ENCODE assay signal across 11 cellular contexts in genomic region chr15:52180851-52181450, GRCh38. TPM values are rescaled to one million over a fixed set of nuclear protein-coding genes. Genes with fewer than 3 reads are reported as not detected.
A peak's percentile ranks its signal among the peaks of the same experiment; 100 is the strongest.
DNase-seq lines count a peak whose midpoint lies in the region; ATAC-seq lines count a peak whose summit lies in the region.
"Had no signal": no experiment of that assay in that cellular context is flagged by ENCODE, and none has a peak within 500 bp of the region (broad histone marks: within the 10 kb centered on the region; RNA-seq: fewer than 3 reads in every experiment).

No MANE protein-coding gene starts in this region.

- H3K36me3 ChIP-seq in stomach smooth muscle (ENCODE audit: control insufficient read depth in 2 of 2, insufficient read depth in 2 of 2, low read length in 2 of 2), result no peaks in the 10 kb centered on the region

- H3K36me3 Mint-ChIP-seq in activated CD8-positive, alpha-beta memory T cell treated with anti-CD3 and anti-CD28 coated beads, Interleukin-2, amount 10 ng/mL, durations not matched to agents 7 days and 5 days, result no peaks in the 10 kb centered on the region
- H3K36me3 Mint-ChIP-seq in activated T-helper 17 cell treated with anti-CD3 and anti-CD28 coated beads, Interleukin-2, amount 50 U/mL, for 72 hours (ENCODE audit: low read depth), result no peaks in the 10 kb centered on the region
- H3K36me3 Mint-ChIP-seq in immature natural killer cell, result no peaks in the 10 kb centered on the region

- no peak for ATAC-seq in activated CD8-positive, alpha-beta memory T cell treated with anti-CD3 and anti-CD28 coated beads, Interleukin-2, amount 10 ng/mL, durations not matched to agents 7 days and 5 days
- no peak for ATAC-seq in activated T-helper 17 cell treated with anti-CD3 and anti-CD28 coated beads, Interleukin-2, amount 50 U/mL, for 72 hours (replicated peaks)

- H3K27ac Mint-ChIP-seq in activated CD8-positive, alpha-beta memory T cell treated with anti-CD3 and anti-CD28 coated beads, Interleukin-2, amount 10 ng/mL, durations not matched to agents 7 days and 5 days, result peak overlapping the region; percentile 96
- H3K27ac Mint-ChIP-seq in activated T-helper 17 cell treated with anti-CD3 and anti-CD28 coated beads, Interleukin-2, amount 50 U/mL, for 72 hours, result peak overlapping the region; percentile 84
- H3K27ac Mint-ChIP-seq in immature natural killer cell, result peak overlapping the region; percentile 77 to 91 (median 89)

- H3K4me3 Mint-ChIP-seq in activated CD8-positive, alpha-beta memory T cell treated with anti-CD3 and anti-CD28 coated beads, Interleukin-2, amount 10 ng/mL, durations not matched to agents 7 days and 5 days, result peak overlapping the region; percentile 82
- H3K4me3 Mint-ChIP-seq in activated T-helper 17 cell treated with anti-CD3 and anti-CD28 coated beads, Interleukin-2, amount 50 U/mL, for 72 hours, result peak overlapping the region; percentile 89
- peak overlapping the region; percentile 83 to 88 (median 86) for H3K4me3 Mint-ChIP-seq in immature natural killer cell

- H3K4me3 ChIP-seq in stomach smooth muscle (ENCODE audit: low read length in 2 of 2), result peak overlapping the region; percentile 86

- CTCF ChIA-PET in activated CD8-positive, alpha-beta memory T cell treated with anti-CD3 and anti-CD28 coated beads, Interleukin-2, amount 10 ng/mL, durations not matched to agents 7 days and 5 days (lab: Charles Lee), result interaction anchor here (0.9 to 5.5 kb wide), 6 partner anchors 27 to 304 kb away, joined by 3 to 37 read pairs (median 6); partner anchors contain the start of gene LEO1

- no peaks in the 10 kb centered on the region for H3K9me3 ChIP-seq in stomach smooth muscle (ENCODE audit: control insufficient read depth in 2 of 2, low read length in 2 of 2)

- peaks cover 15% of the 10 kb centered on the region for H3K4me1 ChIP-seq in stomach smooth muscle (ENCODE audit: control insufficient read depth, insufficient read depth, low read length)

- H3K27me3 Mint-ChIP-seq in activated CD8-positive, alpha-beta memory T cell treated with anti-CD3 and anti-CD28 coated beads, Interleukin-2, amount 10 ng/mL, durations not matched to agents 7 days and 5 days, result no peaks in the 10 kb centered on the region
- H3K27me3 Mint-ChIP-seq in activated T-helper 17 cell treated with anti-CD3 and anti-CD28 coated beads, Interleukin-2, amount 50 U/mL, for 72 hours, result no peaks in the 10 kb centered on the region
- peaks cover 2 to 8% (median 5%) of the 10 kb centered on the region in 3 donors for H3K27me3 Mint-ChIP-seq in immature natural killer cell (ENCODE audit: low read depth in 3 of 3)

- H3K27ac ChIP-seq in stomach smooth muscle (ENCODE audit: low read length), result no peak overlapping the region

- H3K9me3 Mint-ChIP-seq in activated CD8-positive, alpha-beta memory T cell treated with anti-CD3 and anti-CD28 coated beads, Interleukin-2, amount 10 ng/mL, durations not matched to agents 7 days and 5 days (ENCODE audit: low read depth), result no peaks in the 10 kb centered on the region
- no peaks in the 10 kb centered on the region for H3K9me3 Mint-ChIP-seq in activated T-helper 17 cell treated with anti-CD3 and anti-CD28 coated beads, Interleukin-2, amount 50 U/mL, for 72 hours
- no peaks in the 10 kb centered on the region for H3K9me3 Mint-ChIP-seq in immature natural killer cell

- no peaks in the 10 kb centered on the region for H3K27me3 ChIP-seq in stomach smooth muscle (ENCODE audit: control insufficient read depth in 1 of 2, insufficient read depth in 2 of 2, low read length in 2 of 2)

- peaks cover 36% of the 10 kb centered on the region for H3K4me1 Mint-ChIP-seq in activated CD8-positive, alpha-beta memory T cell treated with anti-CD3 and anti-CD28 coated beads, Interleukin-2, amount 10 ng/mL, durations not matched to agents 7 days and 5 days
- H3K4me1 Mint-ChIP-seq in activated T-helper 17 cell treated with anti-CD3 and anti-CD28 coated beads, Interleukin-2, amount 50 U/mL, for 72 hours, result peaks cover 24% of the 10 kb centered on the region
- peaks cover 21 to 27% of the 10 kb centered on the region in 2 donors for H3K4me1 Mint-ChIP-seq in immature natural killer cell

- in situ Hi-C loops in ACHN (cut with HindIII; ENCODE audit: low pct_ligation_motif_present, low pct_unique_long_range_greater_than_20kb, low sequenced_read_pairs), result no loop called here

- H3K9ac ChIP-seq in stomach smooth muscle (ENCODE audit: low read length in 2 of 2), result no peak overlapping the region

- DNase-seq in activated CD8-positive, alpha-beta memory T cell treated with anti-CD3 and anti-CD28 coated beads, Interleukin-2, amount 10 ng/mL, durations not matched to agents 7 days and 5 days, result no peak
- no peak for DNase-seq in activated CD8-positive, alpha-beta memory T cell treated with anti-CD3 and anti-CD28 coated beads, Interleukin-2, amount 50 U/mL, for 4 hours
- DNase-seq in immature natural killer cell (no peak), ACHN (no peak), DMS53 treated with DMSO at 0.1 percent for 48 hours (lab: John Stamatoyannopoulos, UW; ENCODE audit: unreplicated experiment) (no peak), NCI-H2171 treated with DMSO at 0.1 percent for 48 hours (lab: John Stamatoyannopoulos, UW) (no peak)
- DNase-seq: left ventricle myocardium superior, NCI-H2029 treated with DMSO at 0.1 percent for 48 hours, Right ventricle myocardium superior had no signal

RNA-seq across cellular contexts. Expression of gene GNB5, which starts 10.2 kb away (rescaled TPM):
- total RNA-seq in activated CD8-positive, alpha-beta memory T cell treated with anti-CD3 and anti-CD28 coated beads, Interleukin-2, amount 10 ng/mL, durations not matched to agents 7 days and 5 days, result 10 to 100 TPM; 27.9 to 39.5 TPM
- 10 to 100 TPM; 19.5 to 21.9 TPM for total RNA-seq in activated T-helper 17 cell treated with anti-CD3 and anti-CD28 coated beads, Interleukin-2, amount 50 U/mL, for 72 hours
- polyA plus RNA-seq in immature natural killer cell, result 10 to 100 TPM; 19.0 to 23.6 (median 22.3) TPM
